Comparison of ENCODE assay signal across 15 cellular contexts in the genomic region with DNA sequence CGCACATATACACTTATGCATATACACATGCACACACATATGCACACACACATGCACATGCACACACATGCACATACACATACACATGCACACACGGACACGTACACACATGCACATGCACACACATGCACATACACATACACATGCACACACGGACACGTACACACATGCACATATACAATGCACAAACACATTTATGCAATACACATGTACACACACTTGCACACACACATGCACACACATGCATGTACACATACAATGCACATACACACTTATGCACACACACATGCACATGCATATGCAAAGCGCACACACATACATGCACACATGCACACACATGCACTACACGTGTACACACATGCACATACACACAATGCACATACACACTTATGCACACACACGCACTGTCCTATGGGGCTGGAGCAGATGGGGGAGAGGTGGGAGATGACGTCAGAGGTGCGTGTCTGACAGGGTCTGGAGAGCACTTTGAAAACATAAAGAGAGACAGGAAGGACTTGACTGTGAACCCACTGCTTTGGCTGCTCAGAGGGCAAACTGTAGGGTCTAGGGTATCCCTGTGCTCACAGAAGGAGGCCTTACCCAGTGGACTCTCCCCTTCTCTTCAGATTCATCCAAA.
DNase-seq lines count a peak whose midpoint lies in the region; ATAC-seq, FAIRE-seq and TF ChIP-seq lines count a peak whose summit lies in the region.
"Had no signal": no experiment of that assay in that cellular context is flagged by ENCODE, and none has a peak within 500 bp of the region (broad histone marks: within the 10 kb centered on the region; RNA-seq: fewer than 3 reads in every experiment).

No MANE protein-coding gene starts in this region.

- intact Hi-C loops in K562 (cut with micrococcal nuclease) = no loop called here

- H3T11ph ChIP-seq in H9 (ENCODE audit: low read length) = no peak overlapping the region

- H3K79me2 ChIP-seq in H9 (ENCODE audit: insufficient read depth, low read length) (no peaks in the 10 kb centered on the region), K562 (ENCODE audit: control insufficient read depth, insufficient read depth, low read length) (no peaks in the 10 kb centered on the region), neural progenitor cell (ENCODE audit: low read depth) (no peaks in the 10 kb centered on the region)

- H3K4me1 Mint-ChIP-seq in H9 = peaks cover 7 to 14% of the 10 kb centered on the region in 2 experiments; a peak in 3 of 4 replicates
- H3K4me1 Mint-ChIP-seq in neural progenitor cell = peaks cover 2% of the 10 kb centered on the region
- H3K4me1 Mint-ChIP-seq: CD4-positive, CD25-positive, alpha-beta regulatory T cell had no signal

- H3F3A ChIP-seq in neural progenitor cell (ENCODE audit: low read depth) = peaks cover 11% of the 10 kb centered on the region

- H3K27me3 ChIP-seq in H9 (ENCODE audit: insufficient read depth, low read length) (no peaks in the 10 kb centered on the region), K562 (ENCODE audit: control insufficient read depth in 2 of 2, insufficient read depth in 2 of 2, low read length in 2 of 2) (peaks cover 0 to 20% of the 10 kb centered on the region in 2 experiments; a peak in 2 of 5 replicates), neural progenitor cell (no peaks in the 10 kb centered on the region)
- H3K27me3 ChIP-seq: BLaER1 treated with 17β-estradiol and CSF1 and Interleukin-3, amounts not matched to agents 10 nM and 100 nM had no signal

- H3K9ac ChIP-seq in H9 (ENCODE audit: extremely low read depth, insufficient read length, low read length) = no peak overlapping the region
- H3K9ac ChIP-seq in K562 (ENCODE audit: insufficient read depth in 1 of 2, low read depth in 2 of 2, low read length in 2 of 2) = no peak overlapping the region
- H3K9ac ChIP-seq in neural progenitor cell = no peak overlapping the region
- H3K9ac ChIP-seq: BLaER1 treated with 17β-estradiol and CSF1 and Interleukin-3, amounts not matched to agents 10 nM and 100 nM had no signal

- H3K4me3 Mint-ChIP-seq in H9 (no peak overlapping the region; a peak in 1 of 5 replicates), neural progenitor cell (peak overlapping the region; percentile 28)
- H3K4me3 Mint-ChIP-seq: CD4-positive, CD25-positive, alpha-beta regulatory T cell; GM23338; HFFc6 had no signal

- no peak for ATAC-seq in K562
- ATAC-seq in GM19467 (IDR thresholded peaks at IDR 0.05; ENCODE audit: unreplicated experiment) = no peak

- DNase-seq in H9 = no peak
- no peak for DNase-seq in K562 (ENCODE audit: extremely low read depth in 1 of 4, low spot score in 3 of 4)
- DNase-seq in neural progenitor cell (ENCODE audit: low spot score) = no peak
- no peak for DNase-seq in Kasumi-1 (lab: John Stamatoyannopoulos, UW)
- DNase-seq in NCI-H1417 (lab: John Stamatoyannopoulos, UW) = no peak
- DNase-seq: CD4-positive, CD25-positive, alpha-beta regulatory T cell; DMS53; GF-D8; HFFc6; KBM-7 had no signal

- H3K18ac ChIP-seq in H9 (ENCODE audit: insufficient read length, low read depth, low read length) = no peak overlapping the region

- no peaks in the 10 kb centered on the region; a peak in 3 of 7 replicates for H3K36me3 Mint-ChIP-seq in H9 (ENCODE audit: insufficient read depth in 1 of 3, low read depth in 3 of 3)
- H3K36me3 Mint-ChIP-seq in neural progenitor cell = no peaks in the 10 kb centered on the region

- H3K14ac ChIP-seq in H9 (ENCODE audit: insufficient read depth, low read length) = no peak overlapping the region

- no peak overlapping the region for H2AK5ac ChIP-seq in H9 (ENCODE audit: insufficient read length, low read length)

- peaks cover 5 to 8% of the 10 kb centered on the region in 2 experiments for H3K9me3 Mint-ChIP-seq in H9
- peaks cover 7% of the 10 kb centered on the region for H3K9me3 Mint-ChIP-seq in neural progenitor cell

- no peak overlapping the region for H2AFZ ChIP-seq in H9 (ENCODE audit: low read length)
- H2AFZ ChIP-seq in K562 (ENCODE audit: low read depth, low read length) = no peak overlapping the region
- H2AFZ ChIP-seq in neural progenitor cell (replicated peaks) = no peak overlapping the region

- H3K23me2 ChIP-seq in H9 (ENCODE audit: insufficient read length, low read depth, low read length, poor library complexity, severe bottlenecking) = no peaks in the 10 kb centered on the region

- no peaks in the 10 kb centered on the region for H3K36me3 ChIP-seq in K562 (ENCODE audit: control insufficient read depth, insufficient read depth, low read length)
- no peaks in the 10 kb centered on the region for H3K36me3 ChIP-seq in neural progenitor cell
- H3K36me3 ChIP-seq: BLaER1 treated with 17β-estradiol and CSF1 and Interleukin-3, amounts not matched to agents 10 nM and 100 nM; HAP-1 had no signal

- in situ Hi-C loops in K562 (cut with MboI) = no loop called here

- H3K9me1 ChIP-seq in K562 (ENCODE audit: control insufficient read depth, insufficient read depth, low read length) = no peaks in the 10 kb centered on the region

- no peak for TF ChIP-seq POLR2A in K562 (conservative IDR thresholded peaks at IDR 0.05)

- H3K9me3 ChIP-seq in H9 (ENCODE audit: control insufficient read depth, low read depth, low read length) = no peaks in the 10 kb centered on the region
- no peaks in the 10 kb centered on the region for H3K9me3 ChIP-seq in K562 (replicated peaks; ENCODE audit: control insufficient read depth, insufficient read depth, low read depth, low read length)
- no peaks in the 10 kb centered on the region for H3K9me3 ChIP-seq in neural progenitor cell (ENCODE audit: low read depth)
- H3K9me3 ChIP-seq: HAP-1 had no signal

- BruUV-seq in K562 (replicated peaks; lab: Mats Ljungman, UMichigan) = no TSS peak

- H3K4ac ChIP-seq in H9 (ENCODE audit: low read depth, low read length) = no peak overlapping the region

- H3K4me2 ChIP-seq in H9 (ENCODE audit: insufficient read depth, insufficient read length, low read length) (no peak overlapping the region), K562 (ENCODE audit: insufficient read depth, low read length) (no peak overlapping the region), neural progenitor cell (no peak overlapping the region)
- H3K4me2 ChIP-seq: BLaER1 treated with 17β-estradiol and CSF1 and Interleukin-3, amounts not matched to agents 10 nM and 100 nM; GM23338 had no signal

- FAIRE-seq in K562 (lab: Jason Lieb, UNC) = peak; percentile 70
- FAIRE-seq: GM18507 had no signal

- H2BK12ac ChIP-seq in H9 (ENCODE audit: insufficient read length, low read depth, low read length) = no peak overlapping the region

- H4K5ac ChIP-seq in H9 (ENCODE audit: insufficient read length, low read depth, low read length) = peak overlapping the region; percentile 27

- no peak overlapping the region for H3K4me3 ChIP-seq in K562
- no peak overlapping the region for H3K4me3 ChIP-seq in neural progenitor cell
- H3K4me3 ChIP-seq: BLaER1 treated with 17β-estradiol and CSF1 and Interleukin-3, amounts not matched to agents 10 nM and 100 nM; GM23338; HAP-1 had no signal

- TF ChIP-seq EP300 in K562 (IDR thresholded peaks at IDR 0.05; ENCODE audit: low read length) = no peak

- TF ChIP-seq CTCF in H9 (conservative IDR thresholded peaks at IDR 0.05) = no peak
- no peak for TF ChIP-seq CTCF in K562 (IDR thresholded peaks at IDR 0.05 in 2 of 3, conservative IDR thresholded peaks at IDR 0.05 in 1 of 3; ENCODE audit: insufficient read depth in 2 of 3, low read depth in 1 of 3, low read length in 3 of 3)
- no peak for TF ChIP-seq CTCF in neural progenitor cell (IDR thresholded peaks at IDR 0.05)

- no peak overlapping the region for H3K23ac ChIP-seq in H9 (ENCODE audit: insufficient read length, low read depth, low read length)

- CTCF ChIA-PET in K562 (lab: Yijun Ruan, JAX; ENCODE audit: low intra/inter-chr PET ratio) = no interaction called here

- no peak overlapping the region for H3K56ac ChIP-seq in H9 (ENCODE audit: insufficient read length, low read depth, low read length)

- H2BK20ac ChIP-seq in H9 (ENCODE audit: low read depth, low read length, poor library complexity, severe bottlenecking) = no peak overlapping the region

- H4K91ac ChIP-seq in H9 (ENCODE audit: insufficient read length, low read depth, low read length) = no peak overlapping the region

- no peak for TF ChIP-seq RAD21 in K562 (CRISPR knock-in tag; conservative IDR thresholded peaks at IDR 0.05 in 1 of 2, IDR thresholded peaks at IDR 0.05 in 1 of 2)

- H3K27ac ChIP-seq in H9 (ENCODE audit: insufficient read length, low read depth, low read length) = no peak overlapping the region
- no peak overlapping the region; the same call in 2 of the 3 replicates for H3K27ac ChIP-seq in K562 (ENCODE audit: extremely low read depth, low read depth, low read length)
- no peak overlapping the region for H3K27ac ChIP-seq in neural progenitor cell
- H3K27ac ChIP-seq: BLaER1 treated with 17β-estradiol and CSF1 and Interleukin-3, amounts not matched to agents 10 nM and 100 nM had no signal

- no peaks in the 10 kb centered on the region for H3K79me1 ChIP-seq in H9 (ENCODE audit: insufficient read depth, low read depth, low read length, poor library complexity, severe bottlenecking)

- no CpG with 5 or more reads among the region's 10 CpGs for WGBS in H9 (ENCODE audit: extremely low coverage, insufficient read length, low lambda C conversion rate)
- 0% methylated on average over 10 of the region's 10 CpGs for WGBS in K562 (ENCODE audit: insufficient coverage, low coverage, missing lambda C conversion rate)

- POLR2A ChIA-PET in K562 (lab: Yijun Ruan, JAX) = no interaction called here

- no peak overlapping the region for H2BK15ac ChIP-seq in H9 (ENCODE audit: low read depth, low read length)

- H2BK5ac ChIP-seq in H9 (ENCODE audit: insufficient read length, low read length) = no peak overlapping the region

- H3K27me3 Mint-ChIP-seq in H9 (ENCODE audit: low read depth) (peaks cover 7% of the 10 kb centered on the region), neural progenitor cell (ENCODE audit: insufficient read depth, low read depth) (peaks cover 18% of the 10 kb centered on the region)
- H3K27me3 Mint-ChIP-seq: CD4-positive, CD25-positive, alpha-beta regulatory T cell had no signal

- H2BK120ac ChIP-seq in H9 (ENCODE audit: low read depth, low read length, poor library complexity, severe bottlenecking) = no peak overlapping the region

- peak overlapping the region; percentile 70 for H4K8ac ChIP-seq in H9 (replicated peaks; ENCODE audit: insufficient read length, low read depth, low read length)

- H3K27ac Mint-ChIP-seq in H9 = peak overlapping the region in 1 of 3 experiments; percentile 28; a peak in 2 of 7 replicates
- no peak overlapping the region for H3K27ac Mint-ChIP-seq in neural progenitor cell
- H3K27ac Mint-ChIP-seq: CD4-positive, CD25-positive, alpha-beta regulatory T cell; GM23338; HFFc6 had no signal

- H4K20me1 ChIP-seq in H9 (ENCODE audit: control insufficient read depth, insufficient read depth, insufficient read length) (no peaks in the 10 kb centered on the region), K562 (replicated peaks; ENCODE audit: control insufficient read depth, insufficient read depth, low read length) (no peaks in the 10 kb centered on the region; the same call in 1 of the 2 replicates), neural progenitor cell (ENCODE audit: low read depth) (no peaks in the 10 kb centered on the region)
- H4K20me1 ChIP-seq: BLaER1 treated with 17β-estradiol and CSF1 and Interleukin-3, amounts not matched to agents 10 nM and 100 nM had no signal

- no peaks in the 10 kb centered on the region for H3K4me1 ChIP-seq in H9 (ENCODE audit: insufficient read depth, low read length)
- H3K4me1 ChIP-seq in K562 (replicated peaks in 1 of 2; ENCODE audit: control insufficient read depth in 2 of 2, insufficient read depth in 2 of 2, low read length in 2 of 2) = no peaks in the 10 kb centered on the region
- H3K4me1 ChIP-seq in neural progenitor cell = peaks cover 15% of the 10 kb centered on the region
- H3K4me1 ChIP-seq: BLaER1 treated with 17β-estradiol and CSF1 and Interleukin-3, amounts not matched to agents 10 nM and 100 nM; HAP-1 had no signal
